26 cellular contexts compared by ENCODE assay signal in the genomic region with DNA sequence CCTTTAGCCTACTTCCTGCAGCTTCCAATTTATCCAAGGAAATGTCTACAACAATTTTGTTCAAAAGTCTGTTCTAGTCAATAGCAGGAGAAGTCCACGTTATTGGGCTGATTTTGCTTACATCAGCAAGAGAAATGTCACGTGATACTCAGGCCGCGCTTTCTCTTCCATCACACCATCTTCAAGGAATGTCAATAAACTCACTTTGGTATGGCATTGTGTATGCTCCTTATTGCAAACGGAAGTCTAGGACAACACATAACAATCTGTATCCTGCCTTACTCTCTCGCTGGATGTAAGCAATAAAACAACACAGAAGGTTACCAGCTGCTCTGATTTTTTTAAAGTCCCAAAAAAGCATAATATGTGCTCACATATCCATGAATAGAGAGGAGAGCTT. TPM values are rescaled to one million over a fixed set of nuclear protein-coding genes. Genes with fewer than 3 reads are reported as not detected.
DNase-seq lines count a peak whose midpoint lies in the region; ATAC-seq and TF ChIP-seq lines count a peak whose summit lies in the region.
"Had no signal": no experiment of that assay in that cellular context is flagged by ENCODE, and none has a peak within 500 bp of the region (broad histone marks: within the 10 kb centered on the region; RNA-seq: fewer than 3 reads in every experiment).

No MANE protein-coding gene starts in this region.

- intact Hi-C loops in activated CD4-positive, alpha-beta T cell treated with anti-CD3 and anti-CD28 coated beads, Interleukin-2, amount 10 ng/mL, durations not matched to agents 24 days and 14 days (cut with micrococcal nuclease), result no loop called here

- no peaks in the 10 kb centered on the region for H3K9me3 Mint-ChIP-seq in activated CD4-positive, alpha-beta T cell treated with anti-CD3 and anti-CD28 coated beads, Interleukin-2, amount 10 ng/mL, durations not matched to agents 24 days and 14 days
- H3K9me3 Mint-ChIP-seq: activated CD4-positive, alpha-beta T cell treated with anti-CD3 and anti-CD28 coated beads, Interleukin-2, amount 10 ng/mL, durations not matched to agents 7 days and 5 days; activated naive CD8-positive, alpha-beta T cell treated with anti-CD3 and anti-CD28 coated beads, Interleukin-2, amount 10 ng/mL, durations not matched to agents 7 days and 5 days; activated T-helper 2 cell treated with anti-CD3 and anti-CD28 coated beads, Interferon-gamma antibody, Interleukin-2, Interleukin-4, amounts not matched to agents 10 μg/mL and 5 μg/mL and 100 μg/mL, durations not matched to agents 14 hours and 24 hours and 36 hours; CD14-positive monocyte; endodermal cell had no signal

- no peak for TF ChIP-seq EP300 in gastroesophageal sphincter (IDR thresholded peaks at IDR 0.05)

- peaks cover 8% of the 10 kb centered on the region for H3K27me3 ChIP-seq in gastroesophageal sphincter
- H3K27me3 ChIP-seq: brain microvascular endothelial cell, colonic mucosa, foreskin keratinocyte had no signal

- H3K36me3 Mint-ChIP-seq in activated CD4-positive, alpha-beta T cell treated with anti-CD3 and anti-CD28 coated beads, Interleukin-2, amount 10 ng/mL, durations not matched to agents 24 days and 14 days (ENCODE audit: low read depth), result no peaks in the 10 kb centered on the region
- H3K36me3 Mint-ChIP-seq: activated naive CD8-positive, alpha-beta T cell treated with anti-CD3 and anti-CD28 coated beads, Interleukin-2, amount 10 ng/mL, durations not matched to agents 7 days and 5 days; CD14-positive monocyte had no signal

- no peak overlapping the region for H3K4me3 ChIP-seq in gastroesophageal sphincter
- H3K4me3 ChIP-seq: colonic mucosa, HAP-1, upper lobe of right lung had no signal

- no peak for TF ChIP-seq POLR2A in gastroesophageal sphincter (IDR thresholded peaks at IDR 0.05)

- H3K27me3 Mint-ChIP-seq in activated CD4-positive, alpha-beta T cell treated with anti-CD3 and anti-CD28 coated beads, Interleukin-2, amount 10 ng/mL, durations not matched to agents 24 days and 14 days, result peaks cover 27% of the 10 kb centered on the region

- H3K36me3 ChIP-seq in gastroesophageal sphincter, result no peaks in the 10 kb centered on the region
- H3K36me3 ChIP-seq: brain microvascular endothelial cell, colonic mucosa, HAP-1, upper lobe of right lung had no signal

- no peaks in the 10 kb centered on the region for H3K4me1 ChIP-seq in gastroesophageal sphincter
- H3K4me1 ChIP-seq: colonic mucosa, HAP-1, upper lobe of right lung had no signal

- DNase-seq in activated CD4-positive, alpha-beta T cell treated with anti-CD3 and anti-CD28 coated beads, Interleukin-2, amount 10 ng/mL, durations not matched to agents 24 days and 14 days, result peak; percentile 45
- DNase-seq in activated CD4-positive, alpha-beta T cell treated with anti-CD3 and anti-CD28 coated beads for 48 hours, result no peak
- DNase-seq in NCI-H460 (ENCODE audit: extremely low read depth, low read depth) (peak; percentile 43), fibroblast of gingiva (ENCODE audit: low read depth) (peak; percentile 33), NOMO-1 (lab: John Stamatoyannopoulos, UW; ENCODE audit: unreplicated experiment in 2 of 2) (no peak)
- DNase-seq: activated CD4-positive, alpha-beta T cell treated with anti-CD3 and anti-CD28 coated beads, Interleukin-2, amount 10 ng/mL, durations not matched to agents 7 days and 5 days; activated naive CD8-positive, alpha-beta T cell treated with anti-CD3 and anti-CD28 coated beads, Interleukin-2, amount 10 ng/mL, durations not matched to agents 7 days and 5 days; brain microvascular endothelial cell; colonic mucosa; endodermal cell; foreskin keratinocyte; kidney; mammary epithelial cell; NCI-H1417 treated with DMSO at 0.1 percent for 48 hours; NCI-H774; nucleus accumbens; SHP77 treated with DMSO at 0.1 percent for 48 hours; stimulated activated CD8-positive, alpha-beta memory T cell treated with anti-CD3 and anti-CD28 coated beads, Interleukin-4, amount 100 ng/mL, for 48 hours; T-helper 1 cell; upper lobe of right lung had no signal

- no peak overlapping the region for H3K27ac ChIP-seq in gastroesophageal sphincter
- H3K27ac ChIP-seq: brain microvascular endothelial cell, colonic mucosa, foreskin keratinocyte, upper lobe of right lung had no signal

- no peak for TF ChIP-seq CTCF in gastroesophageal sphincter (IDR thresholded peaks at IDR 0.05)

- H3K4me3 Mint-ChIP-seq in activated CD4-positive, alpha-beta T cell treated with anti-CD3 and anti-CD28 coated beads, Interleukin-2, amount 10 ng/mL, durations not matched to agents 24 days and 14 days, result no peak overlapping the region
- H3K4me3 Mint-ChIP-seq: activated CD4-positive, alpha-beta T cell treated with anti-CD3 and anti-CD28 coated beads, Interleukin-2, amount 10 ng/mL, durations not matched to agents 7 days and 5 days; activated naive CD8-positive, alpha-beta T cell treated with anti-CD3 and anti-CD28 coated beads, Interleukin-2, amount 10 ng/mL, durations not matched to agents 7 days and 5 days; endodermal cell had no signal

- no peaks in the 10 kb centered on the region for H3K9me3 ChIP-seq in gastroesophageal sphincter
- H3K9me3 ChIP-seq: colonic mucosa, HAP-1, upper lobe of right lung had no signal

- WGBS in gastroesophageal sphincter (ENCODE audit: low coverage in 1 of 2), 2 donors, result 50 to 65% methylated on average over 4 to 6 of the region's 6 CpGs

- H3K4me1 Mint-ChIP-seq in activated CD4-positive, alpha-beta T cell treated with anti-CD3 and anti-CD28 coated beads, Interleukin-2, amount 10 ng/mL, durations not matched to agents 24 days and 14 days, result peaks cover 15% of the 10 kb centered on the region
- H3K4me1 Mint-ChIP-seq: CD14-positive monocyte, endodermal cell had no signal

- no peak overlapping the region for H3K27ac Mint-ChIP-seq in activated CD4-positive, alpha-beta T cell treated with anti-CD3 and anti-CD28 coated beads, Interleukin-2, amount 10 ng/mL, durations not matched to agents 24 days and 14 days
- H3K27ac Mint-ChIP-seq: activated CD4-positive, alpha-beta T cell treated with anti-CD3 and anti-CD28 coated beads, Interleukin-2, amount 10 ng/mL, durations not matched to agents 7 days and 5 days; activated naive CD8-positive, alpha-beta T cell treated with anti-CD3 and anti-CD28 coated beads, Interleukin-2, amount 10 ng/mL, durations not matched to agents 7 days and 5 days; activated T-helper 2 cell treated with anti-CD3 and anti-CD28 coated beads, Interferon-gamma antibody, Interleukin-2, Interleukin-4, amounts not matched to agents 10 μg/mL and 5 μg/mL and 100 μg/mL, durations not matched to agents 14 hours and 24 hours and 36 hours; CD14-positive monocyte; endodermal cell had no signal

- ATAC-seq in HG03095 (IDR thresholded peaks at IDR 0.05; ENCODE audit: unreplicated experiment) (no peak), gastroesophageal sphincter (no peak), GM18861 (IDR thresholded peaks at IDR 0.05; ENCODE audit: unreplicated experiment) (no peak)
- ATAC-seq: foreskin keratinocyte, upper lobe of right lung had no signal

RNA-seq across cellular contexts. Expression of gene STK17A, which starts 17.1 kb away (rescaled TPM):
- total RNA-seq in activated CD4-positive, alpha-beta T cell treated with anti-CD3 and anti-CD28 coated beads, Interleukin-2, amount 10 ng/mL, durations not matched to agents 24 days and 14 days, result 30.8 and 33.9 TPM in 2 replicates
- total RNA-seq in NCI-H460 (2014; rRNA removed; shearing (Covaris generic)), result 57.8 and 61.6 TPM in 2 replicates
- polyA plus RNA-seq in NCI-H460 (2014; cell fraction: nucleus; rRNA removed), result 100 and 106 TPM in 2 replicates
- total RNA-seq in gastroesophageal sphincter, result 10 to 100 TPM; 14.6 to 31.5 (median 27.3) TPM

Comparison
In these comparisons a context has a peak if more than half of its experiments do, and no peak if none do; other contexts are left out.
1. DNase-seq: peak in activated CD4-positive, alpha-beta T cell treated with anti-CD3 and anti-CD28 coated beads, Interleukin-2, amount 10 ng/mL, durations not matched to agents 24 days and 14 days (single experiment), NCI-H460 (single experiment) and fibroblast of gingiva (single experiment); none in activated CD4-positive, alpha-beta T cell treated with anti-CD3 and anti-CD28 coated beads for 48 hours (single experiment) and NOMO-1 (0 of 2).